ENCODE assay signal across 10 cellular contexts in genomic region chr2:8882094-8882493, GRCh38. TPM values are rescaled to one million over a fixed set of nuclear protein-coding genes. Genes with fewer than 3 reads are reported as not detected.
A peak's percentile ranks its signal among the peaks of the same experiment; 100 is the strongest.
DNase-seq lines count a peak whose midpoint lies in the region; ATAC-seq and TF ChIP-seq lines count a peak whose summit lies in the region.
"Had no signal": no experiment of that assay in that cellular context is flagged by ENCODE, and none has a peak within 500 bp of the region (broad histone marks: within the 10 kb centered on the region; RNA-seq: fewer than 3 reads in every experiment).

No MANE protein-coding gene starts in this region.

- H3K27ac Mint-ChIP-seq in HFFc6: no peak overlapping the region
- no peak overlapping the region for H3K27ac Mint-ChIP-seq in activated naive CD8-positive, alpha-beta T cell treated with anti-CD3 and anti-CD28 coated beads, Interleukin-2, amount 50 U/mL, for 24 hours
- H3K27ac Mint-ChIP-seq: activated naive CD8-positive, alpha-beta T cell had no signal

- H3K36me3 Mint-ChIP-seq in HFFc6 (ENCODE audit: low read depth): peaks cover 18% of the 10 kb centered on the region; the same call in 1 of the 2 replicates
- H3K36me3 Mint-ChIP-seq in activated naive CD8-positive, alpha-beta T cell treated with anti-CD3 and anti-CD28 coated beads, Interleukin-2, amount 50 U/mL, for 24 hours (ENCODE audit: low read depth): no peaks in the 10 kb centered on the region
- H3K36me3 Mint-ChIP-seq: activated naive CD8-positive, alpha-beta T cell had no signal

- no peak overlapping the region for H3K4me3 Mint-ChIP-seq in HFFc6
- H3K4me3 Mint-ChIP-seq in activated naive CD8-positive, alpha-beta T cell treated with anti-CD3 and anti-CD28 coated beads, Interleukin-2, amount 50 U/mL, for 24 hours: no peak overlapping the region
- H3K4me3 Mint-ChIP-seq: activated naive CD8-positive, alpha-beta T cell had no signal

- no peaks in the 10 kb centered on the region for H3K9me3 Mint-ChIP-seq in HFFc6
- H3K9me3 Mint-ChIP-seq in activated naive CD8-positive, alpha-beta T cell treated with anti-CD3 and anti-CD28 coated beads, Interleukin-2, amount 50 U/mL, for 24 hours: no peaks in the 10 kb centered on the region

- no peaks in the 10 kb centered on the region; the same call in 1 of the 2 replicates for H3K27me3 Mint-ChIP-seq in HFFc6 (ENCODE audit: insufficient read depth)
- no peaks in the 10 kb centered on the region for H3K27me3 Mint-ChIP-seq in activated naive CD8-positive, alpha-beta T cell treated with anti-CD3 and anti-CD28 coated beads, Interleukin-2, amount 50 U/mL, for 24 hours

- DNase-seq in HFFc6 (peak; percentile 19), iPS-NIHi7 (ENCODE audit: extremely low spot score) (peak; percentile 84)
- no peak for DNase-seq in stimulated activated CD4-positive, alpha-beta T cell treated with anti-CD3 and anti-CD28 coated beads, Interleukin-1b, Interleukin-23, amount 100 ng/mL, for 48 hours
- DNase-seq in activated naive CD8-positive, alpha-beta T cell treated with anti-CD3 and anti-CD28 coated beads, Interleukin-2, amount 50 U/mL, for 24 hours: no peak

- no peak overlapping the region for H3K27ac ChIP-seq in C4-2B
- H3K27ac ChIP-seq: SJCRH30 had no signal

- H3K4me3 ChIP-seq in WI38 (ENCODE audit: low read depth, low read length): no peak overlapping the region
- H3K4me3 ChIP-seq: SJCRH30 had no signal

- peak; percentile 44 for TF ChIP-seq CTCF in C4-2B (conservative IDR thresholded peaks at IDR 0.05)
- peak; percentile 71 for TF ChIP-seq CTCF in HFFc6 (IDR thresholded peaks at IDR 0.05)
- peak; percentile 38 for TF ChIP-seq CTCF in WI38 (IDR thresholded peaks at IDR 0.05; ENCODE audit: low read depth, low read length)

- ATAC-seq in GM18907 (IDR thresholded peaks at IDR 0.05; ENCODE audit: unreplicated experiment): no peak
- no peak for ATAC-seq in GM18502 (IDR thresholded peaks at IDR 0.05; ENCODE audit: poor library complexity, unreplicated experiment)
- no peak for ATAC-seq in activated naive CD8-positive, alpha-beta T cell treated with anti-CD3 and anti-CD28 coated beads, Interleukin-2, amount 50 U/mL, for 24 hours

- H3K4me1 Mint-ChIP-seq in HFFc6 (ENCODE audit: low read depth): no peaks in the 10 kb centered on the region; the same call in 1 of the 2 replicates
- H3K4me1 Mint-ChIP-seq in activated naive CD8-positive, alpha-beta T cell treated with anti-CD3 and anti-CD28 coated beads, Interleukin-2, amount 50 U/mL, for 24 hours: no peaks in the 10 kb centered on the region

RNA-seq across cellular contexts. Expression of gene KIDINS220, which starts 44.7 kb away (rescaled TPM):
- total RNA-seq in HFFc6 (2021; fragmentation: NEBNext Ultra II Directional; extraction: Animal tissue kit (Norgen Biotek cat#: 25700)): 10 to 100 TPM; 34.5 to 42.2 (median 38.2) TPM

Comparison
In these comparisons a context has a peak if more than half of its experiments do, and no peak if none do; other contexts are left out.
1. DNase-seq: peak in HFFc6 (single experiment) and iPS-NIHi7 (single experiment); none in stimulated activated CD4-positive, alpha-beta T cell treated with anti-CD3 and anti-CD28 coated beads, Interleukin-1b, Interleukin-23, amount 100 ng/mL, for 48 hours (single experiment) and activated naive CD8-positive, alpha-beta T cell treated with anti-CD3 and anti-CD28 coated beads, Interleukin-2, amount 50 U/mL, for 24 hours (single experiment).
2. Peak in every context shown above with its lines, with median percentiles within 50 percentile points of each other: CTCF ChIP-seq.